ENCODE assay signal across 3 cellular contexts in the genomic region with DNA sequence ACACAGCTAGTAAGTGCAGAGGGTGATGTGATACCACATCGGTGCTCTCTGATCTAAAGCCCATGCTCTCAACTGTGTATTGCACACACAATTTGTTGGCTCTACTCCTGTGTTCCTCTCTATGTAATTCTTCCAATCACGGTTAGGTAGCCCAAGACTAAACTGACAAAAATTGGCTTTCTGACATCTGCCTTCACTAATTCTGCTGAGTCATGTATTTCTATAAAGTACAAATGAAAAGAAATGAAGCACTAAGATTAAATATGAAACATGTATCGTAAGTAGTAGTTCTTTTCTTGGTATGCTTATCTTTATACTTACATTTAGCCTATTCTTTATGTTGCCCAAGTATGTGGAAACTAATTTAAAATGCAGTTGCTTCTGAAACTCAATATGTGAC.
TF ChIP-seq lines count a peak whose summit lies in the region.

No MANE protein-coding gene starts in this region.

TF ChIP-seq in A549, 52 proteins besides CTCF, POLR2A, EP300 and RAD21:
- TF ChIP-seq NFE2L2 (conservative IDR thresholded peaks at IDR 0.05; ENCODE audit: low read length) (peak; percentile 80), MAFK (IDR thresholded peaks at IDR 0.05; ENCODE audit: partially characterized antibody) (peak; percentile 97), ZFP36 (IDR thresholded peaks at IDR 0.05; ENCODE audit: borderline replicate concordance, partially characterized antibody) (no peak)
TF ChIP-seq in A549: peak in this region for 2.

TF ChIP-seq in IMR-90, 13 proteins besides CTCF, POLR2A, EP300 and RAD21:
- TF ChIP-seq MXI1 (IDR thresholded peaks at IDR 0.05; ENCODE audit: borderline replicate concordance, low read depth, low read length) = no peak
- TF ChIP-seq, protein P1, sequence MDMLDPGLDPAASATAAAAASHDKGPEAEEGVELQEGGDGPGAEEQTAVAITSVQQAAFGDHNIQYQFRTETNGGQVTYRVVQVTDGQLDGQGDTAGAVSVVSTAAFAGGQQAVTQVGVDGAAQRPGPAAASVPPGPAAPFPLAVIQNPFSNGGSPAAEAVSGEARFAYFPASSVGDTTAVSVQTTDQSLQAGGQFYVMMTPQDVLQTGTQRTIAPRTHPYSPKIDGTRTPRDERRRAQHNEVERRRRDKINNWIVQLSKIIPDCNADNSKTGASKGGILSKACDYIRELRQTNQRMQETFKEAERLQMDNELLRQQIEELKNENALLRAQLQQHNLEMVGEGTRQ (IDR thresholded peaks at IDR 0.05; ENCODE audit: low read depth, low read length) = no peak
- TF ChIP-seq SMC3 (IDR thresholded peaks at IDR 0.05; ENCODE audit: low read depth, low read length) = no peak
- no peak for TF ChIP-seq BHLHE40 (IDR thresholded peaks at IDR 0.05; ENCODE audit: low read depth, low read length)
- peak; percentile 93 for TF ChIP-seq NFE2L2 (IDR thresholded peaks at IDR 0.05; ENCODE audit: low read depth, low read length)
- TF ChIP-seq RCOR1 (IDR thresholded peaks at IDR 0.05; ENCODE audit: insufficient replicate concordance, low read length) = no peak
- TF ChIP-seq CEBPB (IDR thresholded peaks at IDR 0.05; ENCODE audit: low read depth, low read length) = no peak
- TF ChIP-seq ELK1 (IDR thresholded peaks at IDR 0.05; ENCODE audit: borderline replicate concordance, low read depth, low read length) = no peak
- no peak for TF ChIP-seq CHD1 (IDR thresholded peaks at IDR 0.05; ENCODE audit: low read depth, low read length)
- TF ChIP-seq MAFK (IDR thresholded peaks at IDR 0.05; ENCODE audit: low read depth, low read length) = peak; percentile 98
- no peak for TF ChIP-seq RFX5 (IDR thresholded peaks at IDR 0.05; ENCODE audit: low read depth, low read length)

TF ChIP-seq in HepG2, 621 proteins besides CTCF, POLR2A, EP300 and RAD21:
- TF ChIP-seq MAFK (conservative IDR thresholded peaks at IDR 0.05 in 1 of 2, IDR thresholded peaks at IDR 0.05 in 1 of 2; ENCODE audit: low read length in 2 of 2) (peak; percentile 98 to 99), ZNF770 (CRISPR knock-in tag; IDR thresholded peaks at IDR 0.05) (no peak), NFE2L2 (IDR thresholded peaks at IDR 0.05; ENCODE audit: low read length) (peak; percentile 89), MAFF (IDR thresholded peaks at IDR 0.05; ENCODE audit: low read depth, low read length) (peak; percentile 99), CBX1 (IDR thresholded peaks at IDR 0.05; ENCODE audit: low read depth) (no peak)
TF ChIP-seq in HepG2: peak in this region for 3.
